8 cellular contexts compared by ENCODE assay signal in genomic region chr11:74418509-74418895, GRCh38. TPM values are rescaled to one million over a fixed set of nuclear protein-coding genes. Genes with fewer than 3 reads are reported as not detected.
DNase-seq lines count a peak whose midpoint lies in the region; ATAC-seq lines count a peak whose summit lies in the region.

No MANE protein-coding gene starts in this region.

- peak overlapping the region; percentile 53 for H3K4me3 Mint-ChIP-seq in stimulated activated naive CD8-positive, alpha-beta T cell treated with anti-CD3 and anti-CD28 coated beads, Interleukin-15, Interleukin-2, amounts not matched to agents 100 ng/mL and 50 ng/mL, for 24 hours
- H3K4me3 Mint-ChIP-seq in natural killer cell treated with Interleukin-12 subunit alpha and Interleukin-12 subunit beta and Interleukin-15 and Interleukin-18, amount 100 ng/mL, for 72 hours = no peak overlapping the region

- peaks cover 32% of the 10 kb centered on the region for H3K4me1 Mint-ChIP-seq in stimulated activated naive CD8-positive, alpha-beta T cell treated with anti-CD3 and anti-CD28 coated beads, Interleukin-15, Interleukin-2, amounts not matched to agents 100 ng/mL and 50 ng/mL, for 24 hours (ENCODE audit: low read depth)
- H3K4me1 Mint-ChIP-seq in natural killer cell treated with Interleukin-12 subunit alpha and Interleukin-12 subunit beta and Interleukin-15 and Interleukin-18, amount 100 ng/mL, for 72 hours (ENCODE audit: low read depth in 2 of 2) = no peaks in the 10 kb centered on the region

- no peaks in the 10 kb centered on the region for H3K36me3 Mint-ChIP-seq in stimulated activated naive CD8-positive, alpha-beta T cell treated with anti-CD3 and anti-CD28 coated beads, Interleukin-15, Interleukin-2, amounts not matched to agents 100 ng/mL and 50 ng/mL, for 24 hours (ENCODE audit: low read depth)
- no peaks in the 10 kb centered on the region for H3K36me3 Mint-ChIP-seq in natural killer cell treated with Interleukin-12 subunit alpha and Interleukin-12 subunit beta and Interleukin-15 and Interleukin-18, amount 100 ng/mL, for 72 hours

- peak; percentile 32 for DNase-seq in NCI-H345 (lab: John Stamatoyannopoulos, UW)
- DNase-seq in NCI-H345 treated with DMSO at 0.1 percent for 48 hours (lab: John Stamatoyannopoulos, UW; ENCODE audit: unreplicated experiment) = no peak
- peak; percentile 77 for DNase-seq in RPMI7951 (ENCODE audit: low read depth)
- peak; percentile 69 for DNase-seq in fibroblast of peridontal ligament (ENCODE audit: extremely low read depth)
- no peak for DNase-seq in natural killer cell treated with Interleukin-12 subunit alpha and Interleukin-12 subunit beta and Interleukin-15 and Interleukin-18, amount 100 ng/mL, for 72 hours (ENCODE audit: low spot score)

- H3K9me3 Mint-ChIP-seq in stimulated activated naive CD8-positive, alpha-beta T cell treated with anti-CD3 and anti-CD28 coated beads, Interleukin-15, Interleukin-2, amounts not matched to agents 100 ng/mL and 50 ng/mL, for 24 hours = no peaks in the 10 kb centered on the region
- H3K9me3 Mint-ChIP-seq in natural killer cell treated with Interleukin-12 subunit alpha and Interleukin-12 subunit beta and Interleukin-15 and Interleukin-18, amount 100 ng/mL, for 72 hours = no peaks in the 10 kb centered on the region

- H3K27ac Mint-ChIP-seq in stimulated activated naive CD8-positive, alpha-beta T cell treated with anti-CD3 and anti-CD28 coated beads, Interleukin-15, Interleukin-2, amounts not matched to agents 100 ng/mL and 50 ng/mL, for 24 hours = peak overlapping the region; percentile 87
- H3K27ac Mint-ChIP-seq in natural killer cell treated with Interleukin-12 subunit alpha and Interleukin-12 subunit beta and Interleukin-15 and Interleukin-18, amount 100 ng/mL, for 72 hours = no peak overlapping the region

- no peaks in the 10 kb centered on the region for H3K27me3 Mint-ChIP-seq in stimulated activated naive CD8-positive, alpha-beta T cell treated with anti-CD3 and anti-CD28 coated beads, Interleukin-15, Interleukin-2, amounts not matched to agents 100 ng/mL and 50 ng/mL, for 24 hours
- H3K27me3 Mint-ChIP-seq in natural killer cell treated with Interleukin-12 subunit alpha and Interleukin-12 subunit beta and Interleukin-15 and Interleukin-18, amount 100 ng/mL, for 72 hours = peaks cover 7 to 11% of the 10 kb centered on the region in 2 donors

- no peak for ATAC-seq in HG03521 (IDR thresholded peaks at IDR 0.05; ENCODE audit: unreplicated experiment)
- no peak for ATAC-seq in natural killer cell treated with Interleukin-12 subunit alpha and Interleukin-12 subunit beta and Interleukin-15 and Interleukin-18, amount 100 ng/mL, for 72 hours
- ATAC-seq in HG02759 (IDR thresholded peaks at IDR 0.05; ENCODE audit: unreplicated experiment) = no peak

RNA-seq across cellular contexts. Expression of gene PGM2L1, which starts 20.3 kb away (rescaled TPM):
- 5.8 and 5.9 TPM in 2 replicates for total RNA-seq in RPMI7951 (2014; rRNA removed; shearing (Covaris generic))
- total RNA-seq in natural killer cell treated with Interleukin-12 subunit alpha and Interleukin-12 subunit beta and Interleukin-15 and Interleukin-18, amount 100 ng/mL, for 72 hours = 1 to 10 TPM; 1.4 to 2.4 TPM

RNA-seq across cellular contexts. Expression of gene KCNE3, which starts 48.8 kb away (rescaled TPM):
- 1.3 and 1.9 TPM in 2 replicates for total RNA-seq in RPMI7951 (2014; rRNA removed; shearing (Covaris generic))
- under 1 TPM; 0.10 to 0.73 TPM for total RNA-seq in natural killer cell treated with Interleukin-12 subunit alpha and Interleukin-12 subunit beta and Interleukin-15 and Interleukin-18, amount 100 ng/mL, for 72 hours

Comparison
In these comparisons a context has a peak if more than half of its experiments do, and no peak if none do; other contexts are left out.
1. DNase-seq: peak in NCI-H345 (single experiment), RPMI7951 (single experiment) and fibroblast of peridontal ligament (single experiment); none in NCI-H345 treated with DMSO at 0.1 percent for 48 hours (single experiment) and natural killer cell treated with Interleukin-12 subunit alpha and Interleukin-12 subunit beta and Interleukin-15 and Interleukin-18, amount 100 ng/mL, for 72 hours (single experiment).